8 cellular contexts compared by ENCODE assay signal in the genomic region with DNA sequence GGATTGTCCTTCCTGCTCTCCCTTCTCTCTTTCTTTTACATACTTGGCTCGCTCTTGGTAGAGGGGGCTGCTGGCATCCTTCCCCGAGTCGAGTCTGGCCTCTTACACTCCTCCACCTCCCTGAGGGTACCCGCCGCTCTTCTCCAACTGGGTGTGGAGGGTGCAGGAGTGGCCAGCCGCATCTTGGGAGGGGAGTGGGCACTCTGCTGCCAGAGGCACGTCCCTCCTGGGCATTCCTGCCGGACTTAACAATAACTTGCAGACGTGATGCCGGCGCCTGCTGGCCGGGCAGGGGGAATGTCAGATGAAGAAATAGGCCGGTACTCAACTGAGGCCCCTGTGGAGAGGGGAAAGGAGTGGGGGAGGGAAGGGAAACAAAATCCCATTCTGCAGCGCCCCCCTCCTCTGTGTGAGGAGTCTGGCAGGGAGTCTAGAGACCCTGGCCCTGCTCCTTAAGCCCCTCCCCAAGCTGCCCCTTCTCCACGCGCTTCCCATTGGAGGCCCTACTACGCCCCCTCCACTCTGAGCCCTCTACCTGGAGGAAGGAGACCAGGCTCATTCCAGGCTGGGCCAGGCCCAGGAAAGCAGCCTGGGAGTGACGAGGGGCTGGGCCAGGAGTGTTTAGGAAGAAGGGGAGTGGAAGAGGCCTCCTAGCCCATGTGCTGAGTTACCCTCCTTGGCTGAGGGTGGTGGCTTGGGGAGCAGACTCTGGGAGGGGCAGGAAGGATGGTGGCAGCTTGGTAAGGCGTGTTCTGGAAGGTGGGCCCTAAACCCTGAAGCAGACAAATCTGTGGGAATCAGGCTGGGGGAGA. TPM values are rescaled to one million over a fixed set of nuclear protein-coding genes. Genes with fewer than 3 reads are reported as not detected.
DNase-seq lines count a peak whose midpoint lies in the region; ATAC-seq and TF ChIP-seq lines count a peak whose summit lies in the region.

No MANE protein-coding gene starts in this region.

- no peak for TF ChIP-seq CTCF in CD8-positive, alpha-beta T cell (IDR thresholded peaks at IDR 0.05)
- TF ChIP-seq CTCF in IMR-90 (conservative IDR thresholded peaks at IDR 0.05; ENCODE audit: low read depth, low read length) (peak; percentile 28; the same call in 1 of the 2 replicates), left ventricle myocardium inferior (IDR thresholded peaks at IDR 0.05; ENCODE audit: borderline replicate concordance) (peak; percentile 30)

- DNase-seq in CD8-positive, alpha-beta T cell: no peak
- DNase-seq in IMR-90 (peak; percentile 56), left ventricle myocardium inferior (peak; percentile 30), COLO668 (lab: John Stamatoyannopoulos, UW; ENCODE audit: unreplicated experiment) (no peak)
- no peak for DNase-seq in activated naive CD8-positive, alpha-beta T cell treated with anti-CD3 and anti-CD28 coated beads, Interleukin-2, amount 10 ng/mL, durations not matched to agents 7 days and 5 days

- H3K23ac ChIP-seq in IMR-90 (ENCODE audit: low read depth, low read length): peak overlapping the region; percentile 96

- peaks cover 29% of the 10 kb centered on the region for H3K36me3 Mint-ChIP-seq in CD8-positive, alpha-beta T cell
- H3K36me3 Mint-ChIP-seq in activated naive CD8-positive, alpha-beta T cell treated with anti-CD3 and anti-CD28 coated beads, Interleukin-2, amount 10 ng/mL, durations not matched to agents 7 days and 5 days: peaks cover 25% of the 10 kb centered on the region

- in situ Hi-C loops in IMR-90 (cut with MboI; ENCODE audit: low sequenced_read_pairs): loop anchor here (5.0 kb wide), 2 partner anchors 74 to 121 kb away; no protein-coding TSS in a partner anchor

- peak overlapping the region; percentile 89 for H3K4me3 ChIP-seq in CD8-positive, alpha-beta T cell (ENCODE audit: low read depth, low read length)
- H3K4me3 ChIP-seq in IMR-90 (ENCODE audit: insufficient read depth, low read depth, low read length): peak overlapping the region; percentile 92
- H3K4me3 ChIP-seq in left ventricle myocardium inferior: peak overlapping the region; percentile 81
- H3K4me3 ChIP-seq in rectal smooth muscle tissue (ENCODE audit: low read length): peak overlapping the region; percentile 82

- peaks cover 39% of the 10 kb centered on the region for H4K20me1 ChIP-seq in IMR-90 (ENCODE audit: insufficient read depth, low read length)

- TF ChIP-seq RAD21 in IMR-90 (IDR thresholded peaks at IDR 0.05; ENCODE audit: low read length): peak; percentile 46

- no peaks in the 10 kb centered on the region for H3K9me3 ChIP-seq in CD8-positive, alpha-beta T cell (ENCODE audit: low read length)
- H3K9me3 ChIP-seq in IMR-90 (ENCODE audit: control insufficient read depth, insufficient read depth, low read length): no peaks in the 10 kb centered on the region
- H3K9me3 ChIP-seq in left ventricle myocardium inferior (replicated peaks): no peaks in the 10 kb centered on the region

- no peaks in the 10 kb centered on the region for H3K27me3 Mint-ChIP-seq in CD8-positive, alpha-beta T cell (ENCODE audit: low read depth)
- H3K27me3 Mint-ChIP-seq in activated naive CD8-positive, alpha-beta T cell treated with anti-CD3 and anti-CD28 coated beads, Interleukin-2, amount 10 ng/mL, durations not matched to agents 7 days and 5 days: no peaks in the 10 kb centered on the region

- CTCF ChIA-PET in CD8-positive, alpha-beta T cell (lab: Charles Lee): interaction anchor here (0.9 to 4.7 kb wide), 10 partner anchors 13 to 360 kb away, joined by 3 to 108 read pairs (median 8); no protein-coding TSS in a partner anchor
- CTCF ChIA-PET in IMR-90 (lab: Yijun Ruan, JAX): interaction anchor here (0.7 kb wide), 1 partner anchor 21 kb away, joined by 3 read pairs; no protein-coding TSS in a partner anchor

- H3K27me3 ChIP-seq in CD8-positive, alpha-beta T cell (ENCODE audit: insufficient read depth, low read length): no peaks in the 10 kb centered on the region
- H3K27me3 ChIP-seq in IMR-90 (ENCODE audit: control insufficient read depth, insufficient read depth, low read length) (no peaks in the 10 kb centered on the region), left ventricle myocardium inferior (ENCODE audit: low read depth) (no peaks in the 10 kb centered on the region), rectal smooth muscle tissue (ENCODE audit: control insufficient read depth, insufficient read depth, low read length) (no peaks in the 10 kb centered on the region)

- peaks cover 58% of the 10 kb centered on the region for H3K4me1 Mint-ChIP-seq in CD8-positive, alpha-beta T cell (ENCODE audit: low read depth)
- H3K4me1 Mint-ChIP-seq in activated naive CD8-positive, alpha-beta T cell treated with anti-CD3 and anti-CD28 coated beads, Interleukin-2, amount 10 ng/mL, durations not matched to agents 7 days and 5 days: peaks cover 45% of the 10 kb centered on the region

- no peaks in the 10 kb centered on the region for H3K9me3 Mint-ChIP-seq in CD8-positive, alpha-beta T cell
- no peaks in the 10 kb centered on the region for H3K9me3 Mint-ChIP-seq in activated naive CD8-positive, alpha-beta T cell treated with anti-CD3 and anti-CD28 coated beads, Interleukin-2, amount 10 ng/mL, durations not matched to agents 7 days and 5 days

- no peaks in the 10 kb centered on the region for H3K36me3 ChIP-seq in CD8-positive, alpha-beta T cell (ENCODE audit: insufficient read depth, low read length)
- H3K36me3 ChIP-seq in IMR-90 (ENCODE audit: control insufficient read depth, insufficient read depth, low read length) (peaks cover 5% of the 10 kb centered on the region; the same call in 1 of the 2 replicates), left ventricle myocardium inferior (no peaks in the 10 kb centered on the region), rectal smooth muscle tissue (ENCODE audit: control insufficient read depth, insufficient read depth, low read length) (no peaks in the 10 kb centered on the region)

- dilution Hi-C loops in IMR-90 (cut with HindIII; ENCODE audit: low sequenced_read_pairs, unreplicated experiment): no loop called here

- H2BK20ac ChIP-seq in IMR-90 (ENCODE audit: low read depth, low read length): peak overlapping the region; percentile 48

- peak; percentile 68 for TF ChIP-seq POLR2A in IMR-90 (IDR thresholded peaks at IDR 0.05; ENCODE audit: low read depth, low read length)

- peak overlapping the region; percentile 99 for H2AK9ac ChIP-seq in IMR-90 (replicated peaks; ENCODE audit: low read depth, low read length, poor library complexity)

- peak overlapping the region; percentile 97 for H3K14ac ChIP-seq in IMR-90 (replicated peaks; ENCODE audit: low read depth, low read length)

- H4K5ac ChIP-seq in IMR-90 (ENCODE audit: low read depth, low read length): peak overlapping the region; percentile 76

- peak overlapping the region; percentile 81 for H3K27ac Mint-ChIP-seq in CD8-positive, alpha-beta T cell
- H3K27ac Mint-ChIP-seq in activated naive CD8-positive, alpha-beta T cell treated with anti-CD3 and anti-CD28 coated beads, Interleukin-2, amount 10 ng/mL, durations not matched to agents 7 days and 5 days: peak overlapping the region; percentile 86

- no TSS peak for BruUV-seq in IMR-90 (replicated peaks; lab: Mats Ljungman, UMichigan)

- intact Hi-C loops in CD8-positive, alpha-beta T cell (cut with DNase I, micrococcal nuclease): loop anchor here (5.0 to 10.0 kb wide), 5 partner anchors 139 to 496 kb away; a partner anchor contains a TSS
- intact Hi-C loops in IMR-90 (cut with micrococcal nuclease): loop anchor here (1.0 to 2.0 kb wide), 3 partner anchors 16 to 288 kb away; no protein-coding TSS in a partner anchor
- intact Hi-C loops in left ventricle myocardium inferior (cut with micrococcal nuclease): loop anchor here (10.0 kb wide), 1 partner anchor 124 kb away; no protein-coding TSS in a partner anchor

- H2BK5ac ChIP-seq in IMR-90 (ENCODE audit: low read depth, low read length, poor library complexity, severe bottlenecking): peak overlapping the region; percentile 93

- H3K4me2 ChIP-seq in IMR-90 (ENCODE audit: low read depth, low read length): peak overlapping the region; percentile 91

- peaks cover 0 to 48% of the 10 kb centered on the region in 2 experiments; a peak in 2 of 4 replicates for H3K79me1 ChIP-seq in IMR-90 (ENCODE audit: low read depth in 1 of 2, low read length in 2 of 2)

- H3K4ac ChIP-seq in IMR-90 (ENCODE audit: low read depth, low read length): peak overlapping the region; percentile 95

- H2AK5ac ChIP-seq in IMR-90 (ENCODE audit: low read depth, low read length): peak overlapping the region; percentile 95

- H2AFZ ChIP-seq in IMR-90 (replicated peaks; ENCODE audit: low read length, poor library complexity): peak overlapping the region; percentile 87

- H4K91ac ChIP-seq in IMR-90 (ENCODE audit: insufficient read depth, low read depth, low read length): peak overlapping the region; percentile 95

- POLR2A ChIA-PET in CD8-positive, alpha-beta T cell (lab: Charles Lee): interaction anchor here (0.7 to 4.6 kb wide), 9 partner anchors 9 to 124 kb away, joined by 3 to 28 read pairs (median 5); no protein-coding TSS in a partner anchor
- POLR2A ChIA-PET in IMR-90 (lab: Charles Lee; ENCODE audit: unreplicated experiment): interaction anchor here (0.7 kb wide), 1 partner anchor 59 kb away, joined by 4 read pairs; no protein-coding TSS in a partner anchor
- POLR2A ChIA-PET in activated naive CD8-positive, alpha-beta T cell treated with anti-CD3 and anti-CD28 coated beads, Interleukin-2, amount 10 ng/mL, durations not matched to agents 7 days and 5 days (lab: Charles Lee): interaction anchor here (0.7 to 3.0 kb wide), 8 partner anchors 11 to 765 kb away, joined by 3 to 25 read pairs (median 4); a partner anchor contains a TSS

- peaks cover 41% of the 10 kb centered on the region for H3K4me1 ChIP-seq in CD8-positive, alpha-beta T cell (ENCODE audit: insufficient read depth, low read length)
- H3K4me1 ChIP-seq in IMR-90 (ENCODE audit: control insufficient read depth, insufficient read depth, low read length) (peaks cover 27% of the 10 kb centered on the region), left ventricle myocardium inferior (peaks cover 86% of the 10 kb centered on the region), rectal smooth muscle tissue (ENCODE audit: control insufficient read depth, insufficient read depth, low read length) (peaks cover 32% of the 10 kb centered on the region)

- H3K27ac ChIP-seq in CD8-positive, alpha-beta T cell (ENCODE audit: low read depth, low read length): peak overlapping the region; percentile 62
- H3K27ac ChIP-seq in IMR-90 (ENCODE audit: insufficient read depth, low read length): peak overlapping the region; percentile 94
- H3K27ac ChIP-seq in left ventricle myocardium inferior (replicated peaks): peak overlapping the region; percentile 96
- H3K27ac ChIP-seq in rectal smooth muscle tissue (ENCODE audit: low read depth, low read length): peak overlapping the region; percentile 84

- peak overlapping the region; percentile 86 for H2BK120ac ChIP-seq in IMR-90 (ENCODE audit: low read depth, low read length)

- H4K8ac ChIP-seq in IMR-90 (ENCODE audit: low read depth in 2 of 2, low read length in 2 of 2): peak overlapping the region; percentile 85 to 87

- peak overlapping the region; percentile 94 for H3K56ac ChIP-seq in IMR-90 (ENCODE audit: extremely low read depth, insufficient read depth, low read length)

- WGBS in IMR-90 (ENCODE audit: extremely low coverage in 2 of 2, insufficient read length in 1 of 2), 2 experiments: no CpG with 5 or more reads among the region's 19 CpGs

- peak overlapping the region; percentile 91 for H3K4me3 Mint-ChIP-seq in CD8-positive, alpha-beta T cell
- H3K4me3 Mint-ChIP-seq in activated naive CD8-positive, alpha-beta T cell treated with anti-CD3 and anti-CD28 coated beads, Interleukin-2, amount 10 ng/mL, durations not matched to agents 7 days and 5 days: peak overlapping the region; percentile 93

- H3K9me1 ChIP-seq in IMR-90 (ENCODE audit: insufficient read depth, low read length): peaks cover 25% of the 10 kb centered on the region

- no peak for ATAC-seq in CD8-positive, alpha-beta T cell
- ATAC-seq in IMR-90 (ENCODE audit: low read depth) (peak; percentile 17), GM18907 (IDR thresholded peaks at IDR 0.05; ENCODE audit: unreplicated experiment) (no peak), GM19467 (IDR thresholded peaks at IDR 0.05; ENCODE audit: unreplicated experiment) (no peak)
- ATAC-seq in activated naive CD8-positive, alpha-beta T cell treated with anti-CD3 and anti-CD28 coated beads, Interleukin-2, amount 10 ng/mL, durations not matched to agents 7 days and 5 days (ENCODE audit: low read depth): no peak

- peak overlapping the region; percentile 93 for H3K18ac ChIP-seq in IMR-90 (ENCODE audit: low read depth, low read length)

- peak overlapping the region; percentile 98 for H2BK15ac ChIP-seq in IMR-90 (ENCODE audit: low read depth, low read length)

- peak overlapping the region; percentile 94 for H3K9ac ChIP-seq in IMR-90 (ENCODE audit: low read depth, low read length)
- peak overlapping the region; percentile 73 for H3K9ac ChIP-seq in rectal smooth muscle tissue (ENCODE audit: low read length)

RNA-seq across cellular contexts. Expression of a gene that starts 1.8 kb away (rescaled TPM):
- total RNA-seq in CD8-positive, alpha-beta T cell: 10 to 100 TPM; 10.6 to 12.0 TPM
- total RNA-seq in IMR-90 (2012; rRNA removed): 290 and 311 TPM in 2 replicates
- 172 TPM in 2 replicates for polyA plus RNA-seq in IMR-90 (2012; rRNA removed)
- polyA plus RNA-seq in IMR-90 (2012; cell fraction: cytosol; rRNA removed): 65.5 and 87.1 TPM in 2 replicates
- 90.6 and 259 TPM in 2 replicates for polyA plus RNA-seq in IMR-90 (2012; cell fraction: nucleus; rRNA removed; ENCODE audit: low replicate concordance)
- 10 to 100 TPM; 64.5 to 67.2 TPM for total RNA-seq in activated naive CD8-positive, alpha-beta T cell treated with anti-CD3 and anti-CD28 coated beads, Interleukin-2, amount 10 ng/mL, durations not matched to agents 7 days and 5 days
- 97.7 TPM for total RNA-seq in left ventricle myocardium inferior

Comparison
In these comparisons a context has a peak if more than half of its experiments do, and no peak if none do; other contexts are left out.
1. DNase-seq: peak in IMR-90 (single experiment) and left ventricle myocardium inferior (single experiment); none in CD8-positive, alpha-beta T cell (0 of 7), activated naive CD8-positive, alpha-beta T cell treated with anti-CD3 and anti-CD28 coated beads, Interleukin-2, amount 10 ng/mL, durations not matched to agents 7 days and 5 days (single experiment) and COLO668 (single experiment).
2. Peak in every context shown above with its lines, with median percentiles within 50 percentile points of each other: H3K27ac ChIP-seq and H3K4me3 ChIP-seq.